1 cellular context compared by ENCODE assay signal in genomic region chr20:43752561-43753301, GRCh38.
TF ChIP-seq lines count a peak whose summit lies in the region.

No MANE protein-coding gene starts in this region.

TF ChIP-seq in SK-N-SH treated with all-trans-retinoic acid at 6 μM for 48 hours, 23 proteins besides CTCF, POLR2A, EP300 and RAD21 (continued from another document):
- TF ChIP-seq, protein P1, sequence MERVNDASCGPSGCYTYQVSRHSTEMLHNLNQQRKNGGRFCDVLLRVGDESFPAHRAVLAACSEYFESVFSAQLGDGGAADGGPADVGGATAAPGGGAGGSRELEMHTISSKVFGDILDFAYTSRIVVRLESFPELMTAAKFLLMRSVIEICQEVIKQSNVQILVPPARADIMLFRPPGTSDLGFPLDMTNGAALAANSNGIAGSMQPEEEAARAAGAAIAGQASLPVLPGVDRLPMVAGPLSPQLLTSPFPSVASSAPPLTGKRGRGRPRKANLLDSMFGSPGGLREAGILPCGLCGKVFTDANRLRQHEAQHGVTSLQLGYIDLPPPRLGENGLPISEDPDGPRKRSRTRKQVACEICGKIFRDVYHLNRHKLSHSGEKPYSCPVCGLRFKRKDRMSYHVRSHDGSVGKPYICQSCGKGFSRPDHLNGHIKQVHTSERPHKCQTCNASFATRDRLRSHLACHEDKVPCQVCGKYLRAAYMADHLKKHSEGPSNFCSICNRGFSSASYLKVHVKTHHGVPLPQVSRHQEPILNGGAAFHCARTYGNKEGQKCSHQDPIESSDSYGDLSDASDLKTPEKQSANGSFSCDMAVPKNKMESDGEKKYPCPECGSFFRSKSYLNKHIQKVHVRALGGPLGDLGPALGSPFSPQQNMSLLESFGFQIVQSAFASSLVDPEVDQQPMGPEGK (CRISPR knock-in tag; IDR thresholded peaks at IDR 0.05; ENCODE audit: borderline replicate concordance), result no peak
- TF ChIP-seq SNAI2 (CRISPR knock-in tag; IDR thresholded peaks at IDR 0.05) (no peak), ZFP3 (CRISPR knock-in tag; IDR thresholded peaks at IDR 0.05) (no peak), OSR1 (CRISPR knock-in tag; IDR thresholded peaks at IDR 0.05) (no peak), GLIS3 (CRISPR knock-in tag; IDR thresholded peaks at IDR 0.05) (no peak)
